In genomic region chr4:16270654-16271328, GRCh38 we compare ENCODE assay signal across 11 cellular contexts. TPM values are rescaled to one million over a fixed set of nuclear protein-coding genes. Genes with fewer than 3 reads are reported as not detected.
A peak's percentile ranks its signal among the peaks of the same experiment; 100 is the strongest.
DNase-seq lines count a peak whose midpoint lies in the region; TF ChIP-seq lines count a peak whose summit lies in the region.
"Had no signal": no experiment of that assay in that cellular context is flagged by ENCODE, and none has a peak within 500 bp of the region (broad histone marks: within the 10 kb centered on the region; RNA-seq: fewer than 3 reads in every experiment).

No MANE protein-coding gene starts in this region.

- H3K4me3 Mint-ChIP-seq in activated T-helper 1 cell treated with anti-CD3 and anti-CD28 coated beads, Interleukin-12 subunit alpha, Interleukin-12 subunit beta, Interleukin-2, Interleukin-4 antibody, amounts not matched to agents 30 ng/mL and 10 ng/mL and 1 ng/mL, durations not matched to agents 14 hours and 24 hours and 36 hours, result no peak overlapping the region

- TF ChIP-seq CTCF in PC-9 (conservative IDR thresholded peaks at IDR 0.05), result 0 out of 2 replicates have a peak, but pooled peaks have one; percentile 18
- peak; percentile 9 to 20 for TF ChIP-seq CTCF in fibroblast of lung (conservative IDR thresholded peaks at IDR 0.05 in 1 of 2, IDR thresholded peaks at IDR 0.05 in 1 of 2; ENCODE audit: low read depth in 1 of 2, low read length in 2 of 2)
- peak; percentile 22 for TF ChIP-seq CTCF in retinal pigment epithelial cell (conservative IDR thresholded peaks at IDR 0.05; ENCODE audit: low read depth, low read length)

- no peaks in the 10 kb centered on the region for H3K36me3 Mint-ChIP-seq in activated T-helper 1 cell treated with anti-CD3 and anti-CD28 coated beads, Interleukin-12 subunit alpha, Interleukin-12 subunit beta, Interleukin-2, Interleukin-4 antibody, amounts not matched to agents 30 ng/mL and 10 ng/mL and 1 ng/mL, durations not matched to agents 14 hours and 24 hours and 36 hours (ENCODE audit: low read depth)

- no peak overlapping the region for H3K4me3 ChIP-seq in PC-9
- no peak overlapping the region for H3K4me3 ChIP-seq in fibroblast of lung (replicated peaks in 1 of 4; ENCODE audit: control extremely low read depth in 1 of 4, insufficient read depth in 1 of 4, low read depth in 3 of 4, low read length in 4 of 4)
- H3K4me3 ChIP-seq in retinal pigment epithelial cell (ENCODE audit: low read length), result no peak overlapping the region
- H3K4me3 ChIP-seq: testis had no signal

- H3K4me2 ChIP-seq in PC-9, result no peak overlapping the region
- peak overlapping the region; percentile 46 for H3K4me2 ChIP-seq in fibroblast of lung (ENCODE audit: extremely low read depth, insufficient read depth, low read length)

- no peaks in the 10 kb centered on the region for H3K4me1 Mint-ChIP-seq in activated T-helper 1 cell treated with anti-CD3 and anti-CD28 coated beads, Interleukin-12 subunit alpha, Interleukin-12 subunit beta, Interleukin-2, Interleukin-4 antibody, amounts not matched to agents 30 ng/mL and 10 ng/mL and 1 ng/mL, durations not matched to agents 14 hours and 24 hours and 36 hours (ENCODE audit: low read depth)

- BruUV-seq in PC-9 (replicated peaks; lab: Mats Ljungman, UMichigan), result no TSS peak

- H3K79me2 ChIP-seq in PC-9 (ENCODE audit: low read depth) (no peaks in the 10 kb centered on the region), fibroblast of lung (ENCODE audit: control insufficient read depth, insufficient read depth, low read length) (no peaks in the 10 kb centered on the region)

- H3K36me3 ChIP-seq in PC-9 (ENCODE audit: low read depth), result no peaks in the 10 kb centered on the region
- no peaks in the 10 kb centered on the region for H3K36me3 ChIP-seq in fibroblast of lung (ENCODE audit: control insufficient read depth, insufficient read depth, low read length)

- H3K27me3 ChIP-seq in PC-9 (ENCODE audit: insufficient read depth, low read depth) (no peaks in the 10 kb centered on the region), fibroblast of lung (ENCODE audit: control insufficient read depth, insufficient read depth, low read length) (no peaks in the 10 kb centered on the region)
- H3K27me3 ChIP-seq: testis had no signal

- H3K9ac ChIP-seq in fibroblast of lung (ENCODE audit: insufficient read depth, low read length), result no peak overlapping the region

- no peaks in the 10 kb centered on the region for H3F3A ChIP-seq in PC-9 (ENCODE audit: insufficient read depth, low read depth)

- no peak overlapping the region for H3K27ac Mint-ChIP-seq in activated T-helper 1 cell treated with anti-CD3 and anti-CD28 coated beads, Interleukin-12 subunit alpha, Interleukin-12 subunit beta, Interleukin-2, Interleukin-4 antibody, amounts not matched to agents 30 ng/mL and 10 ng/mL and 1 ng/mL, durations not matched to agents 14 hours and 24 hours and 36 hours

- H3K27me3 Mint-ChIP-seq in activated T-helper 1 cell treated with anti-CD3 and anti-CD28 coated beads, Interleukin-12 subunit alpha, Interleukin-12 subunit beta, Interleukin-2, Interleukin-4 antibody, amounts not matched to agents 30 ng/mL and 10 ng/mL and 1 ng/mL, durations not matched to agents 14 hours and 24 hours and 36 hours (ENCODE audit: insufficient read depth), result peaks cover 2% of the 10 kb centered on the region

- CTCF ChIA-PET in PC-9 (lab: Charles Lee), result no interaction called here

- no peaks in the 10 kb centered on the region for H3K4me1 ChIP-seq in PC-9 (replicated peaks; ENCODE audit: insufficient read depth)
- peaks cover 7% of the 10 kb centered on the region for H3K4me1 ChIP-seq in fibroblast of lung (ENCODE audit: control insufficient read depth, extremely low read depth, insufficient read depth, low read length)
- H3K4me1 ChIP-seq: testis had no signal

- DNase-seq in DMS 273 (lab: John Stamatoyannopoulos, UW; ENCODE audit: unreplicated experiment) (peak; percentile 0), DMS 273 treated with DMSO at 0.1 percent for 48 hours (lab: John Stamatoyannopoulos, UW) (no peak), PC-9 (no peak), fibroblast of lung (ENCODE audit: low read depth in 2 of 2) (no peak), retinal pigment epithelial cell (ENCODE audit: low read depth) (no peak), NCI-H345 (lab: John Stamatoyannopoulos, UW) (no peak), kidney glomerular epithelial cell (lab: John Stamatoyannopoulos, UW) (no peak)
- DNase-seq in activated T-helper 1 cell treated with anti-CD3 and anti-CD28 coated beads, Interleukin-12 subunit alpha, Interleukin-12 subunit beta, Interleukin-2, Interleukin-4 antibody, amounts not matched to agents 30 ng/mL and 10 ng/mL and 1 ng/mL, durations not matched to agents 14 hours and 24 hours and 36 hours (ENCODE audit: low spot score), result no peak
- DNase-seq: RPMI8226; stimulated activated CD4-positive, alpha-beta T cell treated with anti-CD3 and anti-CD28 coated beads, Interleukin-12 subunit alpha, Interleukin-12 subunit beta, amount 100 ng/mL, for 4 hours; testis had no signal

- H4K20me1 ChIP-seq in PC-9 (ENCODE audit: insufficient read depth) (no peaks in the 10 kb centered on the region), fibroblast of lung (ENCODE audit: control insufficient read depth, extremely low read depth, insufficient read depth, low read length) (no peaks in the 10 kb centered on the region)

- no peaks in the 10 kb centered on the region for H3K9me2 ChIP-seq in PC-9 (ENCODE audit: insufficient read depth)

- H3K9me3 ChIP-seq in PC-9 (ENCODE audit: insufficient read depth, low read depth) (no peaks in the 10 kb centered on the region), fibroblast of lung (ENCODE audit: control insufficient read depth, insufficient read depth, low read depth, low read length) (no peaks in the 10 kb centered on the region)
- H3K9me3 ChIP-seq: testis had no signal

- H2AFZ ChIP-seq in PC-9, result no peak overlapping the region
- peak overlapping the region; percentile 1 for H2AFZ ChIP-seq in fibroblast of lung (ENCODE audit: low read length)

- POLR2A ChIA-PET in PC-9 (lab: Charles Lee; ENCODE audit: unreplicated experiment), result interaction anchor here (0.6 kb wide), 1 partner anchor 74 kb away, joined by 4 read pairs; no protein-coding TSS in a partner anchor

- H3K9me3 Mint-ChIP-seq in activated T-helper 1 cell treated with anti-CD3 and anti-CD28 coated beads, Interleukin-12 subunit alpha, Interleukin-12 subunit beta, Interleukin-2, Interleukin-4 antibody, amounts not matched to agents 30 ng/mL and 10 ng/mL and 1 ng/mL, durations not matched to agents 14 hours and 24 hours and 36 hours, result no peaks in the 10 kb centered on the region

- intact Hi-C loops in PC-9 (cut with micrococcal nuclease; ENCODE audit: unreplicated experiment), result no loop called here
- intact Hi-C loops in activated T-helper 1 cell treated with anti-CD3 and anti-CD28 coated beads, Interleukin-12 subunit alpha, Interleukin-12 subunit beta, Interleukin-2, Interleukin-4 antibody, amounts not matched to agents 30 ng/mL and 10 ng/mL and 1 ng/mL, durations not matched to agents 14 hours and 24 hours and 36 hours (cut with micrococcal nuclease), result no loop called here

- H3K27ac ChIP-seq in PC-9 (no peak overlapping the region), fibroblast of lung (ENCODE audit: insufficient read depth, low read length) (peak overlapping the region; percentile 69)
- H3K27ac ChIP-seq: testis had no signal

RNA-seq across cellular contexts. Expression of gene TAPT1, which starts 44.5 kb away (rescaled TPM):
- total RNA-seq in PC-9 (2021), result 13.0 and 13.8 TPM in 2 replicates
- total RNA-seq in fibroblast of lung, result 15.9 and 20.6 TPM in 2 replicates
- polyA plus RNA-seq in fibroblast of lung, result 9.9 and 18.7 TPM in 2 replicates
- 6.2 and 9.2 TPM in 2 replicates for polyA plus RNA-seq in fibroblast of lung (2012)
- 4.8 and 6.8 TPM in 2 replicates for polyA minus RNA-seq in fibroblast of lung (ENCODE audit: low replicate concordance)
- 26.0 and 31.8 TPM in 2 replicates for total RNA-seq in activated T-helper 1 cell treated with anti-CD3 and anti-CD28 coated beads, Interleukin-12 subunit alpha, Interleukin-12 subunit beta, Interleukin-2, Interleukin-4 antibody, amounts not matched to agents 30 ng/mL and 10 ng/mL and 1 ng/mL, durations not matched to agents 14 hours and 24 hours and 36 hours
